Comparison of ENCODE assay signal across 29 cellular contexts in the genomic region with DNA sequence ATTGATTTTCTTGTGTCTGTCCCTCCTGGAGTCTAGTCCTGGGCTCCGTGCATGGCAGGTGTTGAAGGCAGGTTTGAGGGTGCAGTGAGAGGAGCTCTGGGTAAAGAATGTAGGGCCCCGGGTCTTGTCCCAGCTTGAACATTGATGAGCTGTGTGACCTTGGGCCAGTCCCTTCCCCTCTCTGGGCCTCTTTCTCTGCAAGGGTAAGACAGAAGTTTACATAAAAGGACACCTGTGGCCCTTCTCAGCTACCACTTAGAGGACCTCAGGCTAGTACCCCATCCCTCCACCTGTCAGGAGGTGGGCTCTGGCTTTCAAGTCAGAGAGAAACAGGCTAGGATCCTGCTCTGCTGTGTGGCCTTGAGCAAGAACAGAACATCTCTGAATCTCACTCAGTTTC.
"Had no signal": no experiment of that assay in that cellular context is flagged by ENCODE, and none has a peak within 500 bp of the region (broad histone marks: within the 10 kb centered on the region; RNA-seq: fewer than 3 reads in every experiment).

No MANE protein-coding gene starts in this region.

- ATAC-seq: stimulated activated effector memory CD8-positive, alpha-beta T cell treated with anti-CD3 and anti-CD28 coated beads, Interleukin-12 subunit alpha, Interleukin-12 subunit beta, amount 100 ng/mL, for 72 hours; stimulated activated memory B cell treated with anti-CD40 and anti-IgM and Interleukin-4, amounts not matched to agents 10 μg/mL and 1 μg/mL and 100 μg/mL, for 72 hours; stimulated activated naive B cell treated with anti-CD40 and anti-IgM and Interleukin-4, amounts not matched to agents 10 μg/mL and 1 μg/mL and 100 μg/mL, for 72 hours; stimulated activated naive CD8-positive, alpha-beta T cell treated with anti-CD3 and anti-CD28 coated beads, Interleukin-15, amount 100 ng/mL, for 72 hours; stimulated activated naive CD8-positive, alpha-beta T cell treated with anti-CD3 and anti-CD28 coated beads, Interleukin-15, Interleukin-2, amounts not matched to agents 100 U/mL and 50 U/mL, for 24 hours; upper lobe of right lung had no signal

- H3K4me1 ChIP-seq: stomach, suprapubic skin, testis, thyroid gland, tibial artery, tibial nerve, transverse colon, upper lobe of left lung, upper lobe of right lung, uterus, vagina had no signal

- H3K9me3 ChIP-seq: suprapubic skin, testis, thyroid gland, upper lobe of right lung, uterus, vagina had no signal

- H3K27me3 ChIP-seq: testis, thyroid gland, upper lobe of left lung, uterus, vagina had no signal

- H3K9me3 Mint-ChIP-seq: stimulated activated naive CD8-positive, alpha-beta T cell treated with anti-CD3 and anti-CD28 coated beads, Interleukin-15, Interleukin-2, amounts not matched to agents 100 ng/mL and 50 ng/mL, for 24 hours had no signal

- H3K4me3 Mint-ChIP-seq: stimulated activated effector memory CD8-positive, alpha-beta T cell treated with anti-CD3 and anti-CD28 coated beads, Interleukin-12 subunit alpha, Interleukin-12 subunit beta, amount 100 ng/mL, for 72 hours; stimulated activated memory B cell treated with anti-CD40 and anti-IgM and Interleukin-4, amounts not matched to agents 10 μg/mL and 1 μg/mL and 100 μg/mL, for 72 hours; stimulated activated naive B cell treated with anti-CD40 and anti-IgM and Interleukin-4, amounts not matched to agents 10 μg/mL and 1 μg/mL and 100 μg/mL, for 72 hours; stimulated activated naive CD8-positive, alpha-beta T cell treated with anti-CD3 and anti-CD28 coated beads, Interleukin-15, amount 100 ng/mL, for 72 hours; stimulated activated naive CD8-positive, alpha-beta T cell treated with anti-CD3 and anti-CD28 coated beads, Interleukin-15, Interleukin-2, amounts not matched to agents 100 ng/mL and 50 ng/mL, for 24 hours; type B pancreatic cell had no signal

- FAIRE-seq: urothelium cell line had no signal

- H3K4me1 Mint-ChIP-seq: stimulated activated memory B cell treated with anti-CD40 and anti-IgM and Interleukin-4, amounts not matched to agents 10 μg/mL and 1 μg/mL and 100 μg/mL, for 72 hours; stimulated activated naive B cell treated with anti-CD40 and anti-IgM and Interleukin-4, amounts not matched to agents 10 μg/mL and 1 μg/mL and 100 μg/mL, for 72 hours; stimulated activated naive CD8-positive, alpha-beta T cell treated with anti-CD3 and anti-CD28 coated beads, Interleukin-15, amount 100 ng/mL, for 72 hours had no signal

- H3K27ac Mint-ChIP-seq: stimulated activated effector memory CD8-positive, alpha-beta T cell treated with anti-CD3 and anti-CD28 coated beads, Interleukin-12 subunit alpha, Interleukin-12 subunit beta, amount 100 ng/mL, for 72 hours; stimulated activated memory B cell treated with anti-CD40 and anti-IgM and Interleukin-4, amounts not matched to agents 10 μg/mL and 1 μg/mL and 100 μg/mL, for 72 hours; stimulated activated naive B cell treated with anti-CD40 and anti-IgM and Interleukin-4, amounts not matched to agents 10 μg/mL and 1 μg/mL and 100 μg/mL, for 72 hours; stimulated activated naive CD8-positive, alpha-beta T cell treated with anti-CD3 and anti-CD28 coated beads, Interleukin-15, amount 100 ng/mL, for 72 hours; stimulated activated naive CD8-positive, alpha-beta T cell treated with anti-CD3 and anti-CD28 coated beads, Interleukin-15, Interleukin-2, amounts not matched to agents 100 ng/mL and 50 ng/mL, for 24 hours; type B pancreatic cell had no signal

- DNase-seq: stimulated activated CD4-positive, alpha-beta T cell treated with anti-CD3 and anti-CD28 coated beads, Interleukin-2, amount 100 ng/mL, for 48 hours; stimulated activated CD4-positive, alpha-beta T cell treated with anti-CD3 and anti-CD28 coated beads, Interleukin-4, amount 100 ng/mL, for 1 hour; stimulated activated CD4-positive, alpha-beta T cell treated with anti-CD3 and anti-CD28 coated beads, Interleukin-4, amount 100 ng/mL, for 24 hours; stimulated activated CD4-positive, alpha-beta T cell treated with anti-CD3 and anti-CD28 coated beads, Interleukin-4, amount 100 ng/mL, for 4 hours; stimulated activated CD8-positive, alpha-beta memory T cell treated with anti-CD3 and anti-CD28 coated beads, Interleukin-4, amount 100 ng/mL, for 48 hours; stimulated activated naive B cell treated with anti-CD40 and anti-IgM and Interleukin-4, amounts not matched to agents 10 μg/mL and 1 μg/mL and 100 μg/mL, for 72 hours; stimulated activated naive CD4-positive, alpha-beta T cell; stimulated activated naive CD4-positive, alpha-beta T cell treated with Interleukin-2 at 50 U/mL for 16 hours; stimulated activated naive CD8-positive, alpha-beta T cell treated with anti-CD3 and anti-CD28 coated beads, Interleukin-15, amount 100 ng/mL, for 72 hours; stimulated activated naive CD8-positive, alpha-beta T cell treated with anti-CD3 and anti-CD28 coated beads, Interleukin-15, Interleukin-2, amounts not matched to agents 100 U/mL and 50 U/mL, for 24 hours; stomach; substantia nigra; testis; thyroid gland; tibial artery; transverse colon; trophoblast cell; upper lobe of left lung; upper lobe of right lung; uterus had no signal

- H3K36me3 Mint-ChIP-seq: stimulated activated effector memory CD8-positive, alpha-beta T cell treated with anti-CD3 and anti-CD28 coated beads, Interleukin-12 subunit alpha, Interleukin-12 subunit beta, amount 100 ng/mL, for 72 hours; stimulated activated memory B cell treated with anti-CD40 and anti-IgM and Interleukin-4, amounts not matched to agents 10 μg/mL and 1 μg/mL and 100 μg/mL, for 72 hours; type B pancreatic cell had no signal

- H3K36me3 ChIP-seq: stomach, suprapubic skin, thoracic aorta, thyroid gland, tibial artery, tibial nerve, transverse colon, upper lobe of left lung, upper lobe of right lung, uterus, vagina had no signal

- H3K4me3 ChIP-seq: stomach, suprapubic skin, testis, thoracic aorta, thyroid gland, tibial artery, tibial nerve, transverse colon, upper lobe of left lung, upper lobe of right lung, uterus, vagina had no signal

- H3K27ac ChIP-seq: stomach, suprapubic skin, testis, thoracic aorta, thyroid gland, tibial artery, tibial nerve, transverse colon, upper lobe of left lung, upper lobe of right lung, uterus, vagina had no signal
